ENCODE assay signal across 1 cellular context in the genomic region with DNA sequence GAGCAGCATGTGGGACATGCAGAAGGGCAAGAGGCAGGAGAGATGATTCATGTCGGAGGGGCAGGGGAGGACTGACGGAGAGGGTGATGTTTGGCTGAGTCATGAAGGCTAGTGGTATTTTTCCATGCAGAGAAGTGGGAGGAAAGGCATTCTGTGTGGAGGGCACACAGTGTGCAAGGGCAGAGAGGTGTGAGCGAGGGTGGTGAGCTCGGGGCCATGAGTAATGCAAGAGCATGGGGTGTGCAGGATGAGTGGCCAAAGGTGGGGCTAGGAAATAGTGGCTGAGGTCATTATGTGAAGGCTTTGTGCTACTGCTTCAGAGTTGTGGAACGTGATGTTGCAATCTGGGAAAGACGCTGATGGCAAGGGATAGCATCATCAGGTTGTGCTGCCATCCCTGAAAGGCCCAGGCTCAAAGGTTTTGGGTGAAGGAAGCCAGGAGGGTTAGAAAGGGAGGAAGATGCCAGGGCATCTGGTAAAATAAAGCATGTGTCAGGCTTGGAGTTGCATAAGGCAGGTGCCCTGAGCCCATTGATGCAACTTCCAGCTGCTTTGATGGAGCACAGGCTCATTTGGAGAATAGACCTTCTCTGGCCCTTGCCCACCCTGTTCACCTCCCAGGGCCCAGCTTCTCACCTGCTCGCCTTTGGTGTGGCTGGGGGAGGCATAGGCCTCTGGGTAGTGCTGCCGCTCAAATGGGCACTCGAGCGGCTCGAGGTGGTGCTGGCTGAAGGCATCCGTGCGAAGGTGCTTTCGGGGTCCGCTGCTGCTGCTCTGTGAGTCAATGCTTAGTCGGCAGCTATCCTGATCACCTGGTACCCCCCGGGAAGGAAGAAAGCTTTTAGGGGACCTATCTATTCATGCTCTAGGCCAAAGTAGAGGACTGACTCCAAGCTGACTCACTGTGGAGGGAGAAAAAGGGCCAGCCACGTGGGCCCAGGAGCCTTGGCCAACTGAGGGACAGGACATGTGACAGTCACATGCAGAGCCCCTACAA.
TF ChIP-seq lines count a peak whose summit lies in the region.

No MANE protein-coding gene starts in this region.

TF ChIP-seq in HepG2, 621 proteins besides CTCF, POLR2A, EP300 and RAD21 (continued from another document and continues in another):
- TF ChIP-seq, protein P1, sequence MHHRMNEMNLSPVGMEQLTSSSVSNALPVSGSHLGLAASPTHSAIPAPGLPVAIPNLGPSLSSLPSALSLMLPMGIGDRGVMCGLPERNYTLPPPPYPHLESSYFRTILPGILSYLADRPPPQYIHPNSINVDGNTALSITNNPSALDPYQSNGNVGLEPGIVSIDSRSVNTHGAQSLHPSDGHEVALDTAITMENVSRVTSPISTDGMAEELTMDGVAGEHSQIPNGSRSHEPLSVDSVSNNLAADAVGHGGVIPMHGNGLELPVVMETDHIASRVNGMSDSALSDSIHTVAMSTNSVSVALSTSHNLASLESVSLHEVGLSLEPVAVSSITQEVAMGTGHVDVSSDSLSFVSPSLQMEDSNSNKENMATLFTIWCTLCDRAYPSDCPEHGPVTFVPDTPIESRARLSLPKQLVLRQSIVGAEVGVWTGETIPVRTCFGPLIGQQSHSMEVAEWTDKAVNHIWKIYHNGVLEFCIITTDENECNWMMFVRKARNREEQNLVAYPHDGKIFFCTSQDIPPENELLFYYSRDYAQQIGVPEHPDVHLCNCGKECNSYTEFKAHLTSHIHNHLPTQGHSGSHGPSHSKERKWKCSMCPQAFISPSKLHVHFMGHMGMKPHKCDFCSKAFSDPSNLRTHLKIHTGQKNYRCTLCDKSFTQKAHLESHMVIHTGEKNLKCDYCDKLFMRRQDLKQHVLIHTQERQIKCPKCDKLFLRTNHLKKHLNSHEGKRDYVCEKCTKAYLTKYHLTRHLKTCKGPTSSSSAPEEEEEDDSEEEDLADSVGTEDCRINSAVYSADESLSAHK (CRISPR knock-in tag; IDR thresholded peaks at IDR 0.05; ENCODE audit: borderline replicate concordance), result no peak
- TF ChIP-seq, protein P2, sequence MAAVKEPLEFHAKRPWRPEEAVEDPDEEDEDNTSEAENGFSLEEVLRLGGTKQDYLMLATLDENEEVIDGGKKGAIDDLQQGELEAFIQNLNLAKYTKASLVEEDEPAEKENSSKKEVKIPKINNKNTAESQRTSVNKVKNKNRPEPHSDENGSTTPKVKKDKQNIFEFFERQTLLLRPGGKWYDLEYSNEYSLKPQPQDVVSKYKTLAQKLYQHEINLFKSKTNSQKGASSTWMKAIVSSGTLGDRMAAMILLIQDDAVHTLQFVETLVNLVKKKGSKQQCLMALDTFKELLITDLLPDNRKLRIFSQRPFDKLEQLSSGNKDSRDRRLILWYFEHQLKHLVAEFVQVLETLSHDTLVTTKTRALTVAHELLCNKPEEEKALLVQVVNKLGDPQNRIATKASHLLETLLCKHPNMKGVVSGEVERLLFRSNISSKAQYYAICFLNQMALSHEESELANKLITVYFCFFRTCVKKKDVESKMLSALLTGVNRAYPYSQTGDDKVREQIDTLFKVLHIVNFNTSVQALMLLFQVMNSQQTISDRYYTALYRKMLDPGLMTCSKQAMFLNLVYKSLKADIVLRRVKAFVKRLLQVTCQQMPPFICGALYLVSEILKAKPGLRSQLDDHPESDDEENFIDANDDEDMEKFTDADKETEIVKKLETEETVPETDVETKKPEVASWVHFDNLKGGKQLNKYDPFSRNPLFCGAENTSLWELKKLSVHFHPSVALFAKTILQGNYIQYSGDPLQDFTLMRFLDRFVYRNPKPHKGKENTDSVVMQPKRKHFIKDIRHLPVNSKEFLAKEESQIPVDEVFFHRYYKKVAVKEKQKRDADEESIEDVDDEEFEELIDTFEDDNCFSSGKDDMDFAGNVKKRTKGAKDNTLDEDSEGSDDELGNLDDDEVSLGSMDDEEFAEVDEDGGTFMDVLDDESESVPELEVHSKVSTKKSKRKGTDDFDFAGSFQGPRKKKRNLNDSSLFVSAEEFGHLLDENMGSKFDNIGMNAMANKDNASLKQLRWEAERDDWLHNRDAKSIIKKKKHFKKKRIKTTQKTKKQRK (IDR thresholded peaks at IDR 0.05; ENCODE audit: low read length), result no peak
- TF ChIP-seq, protein P3, sequence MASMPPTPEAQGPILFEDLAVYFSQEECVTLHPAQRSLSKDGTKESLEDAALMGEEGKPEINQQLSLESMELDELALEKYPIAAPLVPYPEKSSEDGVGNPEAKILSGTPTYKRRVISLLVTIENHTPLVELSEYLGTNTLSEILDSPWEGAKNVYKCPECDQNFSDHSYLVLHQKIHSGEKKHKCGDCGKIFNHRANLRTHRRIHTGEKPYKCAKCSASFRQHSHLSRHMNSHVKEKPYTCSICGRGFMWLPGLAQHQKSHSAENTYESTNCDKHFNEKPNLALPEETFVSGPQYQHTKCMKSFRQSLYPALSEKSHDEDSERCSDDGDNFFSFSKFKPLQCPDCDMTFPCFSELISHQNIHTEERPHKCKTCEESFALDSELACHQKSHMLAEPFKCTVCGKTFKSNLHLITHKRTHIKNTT (CRISPR knock-in tag; IDR thresholded peaks at IDR 0.05), result no peak
- no peak for TF ChIP-seq ZNF703 (CRISPR knock-in tag; IDR thresholded peaks at IDR 0.05; ENCODE audit: borderline replicate concordance)
- TF ChIP-seq SKI (IDR thresholded peaks at IDR 0.05; ENCODE audit: partially characterized antibody), result no peak
- TF ChIP-seq ZNF326 (CRISPR knock-in tag; IDR thresholded peaks at IDR 0.05; ENCODE audit: borderline replicate concordance), result no peak
- TF ChIP-seq SALL2 (CRISPR knock-in tag; IDR thresholded peaks at IDR 0.05), result peak; percentile 38; the same call in 1 of the 2 replicates
- TF ChIP-seq ZNF558 (CRISPR knock-in tag; IDR thresholded peaks at IDR 0.05; ENCODE audit: borderline replicate concordance), result no peak
- no peak for TF ChIP-seq ZFX (CRISPR knock-in tag; IDR thresholded peaks at IDR 0.05; ENCODE audit: low read depth)
- no peak for TF ChIP-seq ZNF83 (CRISPR knock-in tag; IDR thresholded peaks at IDR 0.05; ENCODE audit: borderline replicate concordance)
- TF ChIP-seq PPARG (CRISPR knock-in tag; conservative IDR thresholded peaks at IDR 0.05), result no peak
- TF ChIP-seq, protein P4, sequence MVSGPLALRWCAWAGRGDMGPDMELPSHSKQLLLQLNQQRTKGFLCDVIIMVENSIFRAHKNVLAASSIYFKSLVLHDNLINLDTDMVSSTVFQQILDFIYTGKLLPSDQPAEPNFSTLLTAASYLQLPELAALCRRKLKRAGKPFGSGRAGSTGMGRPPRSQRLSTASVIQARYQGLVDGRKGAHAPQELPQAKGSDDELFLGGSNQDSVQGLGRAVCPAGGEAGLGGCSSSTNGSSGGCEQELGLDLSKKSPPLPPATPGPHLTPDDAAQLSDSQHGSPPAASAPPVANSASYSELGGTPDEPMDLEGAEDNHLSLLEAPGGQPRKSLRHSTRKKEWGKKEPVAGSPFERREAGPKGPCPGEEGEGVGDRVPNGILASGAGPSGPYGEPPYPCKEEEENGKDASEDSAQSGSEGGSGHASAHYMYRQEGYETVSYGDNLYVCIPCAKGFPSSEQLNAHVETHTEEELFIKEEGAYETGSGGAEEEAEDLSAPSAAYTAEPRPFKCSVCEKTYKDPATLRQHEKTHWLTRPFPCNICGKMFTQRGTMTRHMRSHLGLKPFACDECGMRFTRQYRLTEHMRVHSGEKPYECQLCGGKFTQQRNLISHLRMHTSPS (CRISPR knock-in tag; IDR thresholded peaks at IDR 0.05; ENCODE audit: low read depth), result peak; percentile 90
- TF ChIP-seq REL (CRISPR knock-in tag; conservative IDR thresholded peaks at IDR 0.05), result no peak
- TF ChIP-seq, protein P5, sequence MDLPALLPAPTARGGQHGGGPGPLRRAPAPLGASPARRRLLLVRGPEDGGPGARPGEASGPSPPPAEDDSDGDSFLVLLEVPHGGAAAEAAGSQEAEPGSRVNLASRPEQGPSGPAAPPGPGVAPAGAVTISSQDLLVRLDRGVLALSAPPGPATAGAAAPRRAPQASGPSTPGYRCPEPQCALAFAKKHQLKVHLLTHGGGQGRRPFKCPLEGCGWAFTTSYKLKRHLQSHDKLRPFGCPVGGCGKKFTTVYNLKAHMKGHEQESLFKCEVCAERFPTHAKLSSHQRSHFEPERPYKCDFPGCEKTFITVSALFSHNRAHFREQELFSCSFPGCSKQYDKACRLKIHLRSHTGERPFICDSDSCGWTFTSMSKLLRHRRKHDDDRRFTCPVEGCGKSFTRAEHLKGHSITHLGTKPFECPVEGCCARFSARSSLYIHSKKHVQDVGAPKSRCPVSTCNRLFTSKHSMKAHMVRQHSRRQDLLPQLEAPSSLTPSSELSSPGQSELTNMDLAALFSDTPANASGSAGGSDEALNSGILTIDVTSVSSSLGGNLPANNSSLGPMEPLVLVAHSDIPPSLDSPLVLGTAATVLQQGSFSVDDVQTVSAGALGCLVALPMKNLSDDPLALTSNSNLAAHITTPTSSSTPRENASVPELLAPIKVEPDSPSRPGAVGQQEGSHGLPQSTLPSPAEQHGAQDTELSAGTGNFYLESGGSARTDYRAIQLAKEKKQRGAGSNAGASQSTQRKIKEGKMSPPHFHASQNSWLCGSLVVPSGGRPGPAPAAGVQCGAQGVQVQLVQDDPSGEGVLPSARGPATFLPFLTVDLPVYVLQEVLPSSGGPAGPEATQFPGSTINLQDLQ (CRISPR knock-in tag; IDR thresholded peaks at IDR 0.05), result no peak
- no peak for TF ChIP-seq ZNF143 (CRISPR knock-in tag; IDR thresholded peaks at IDR 0.05)
- TF ChIP-seq, protein P6, sequence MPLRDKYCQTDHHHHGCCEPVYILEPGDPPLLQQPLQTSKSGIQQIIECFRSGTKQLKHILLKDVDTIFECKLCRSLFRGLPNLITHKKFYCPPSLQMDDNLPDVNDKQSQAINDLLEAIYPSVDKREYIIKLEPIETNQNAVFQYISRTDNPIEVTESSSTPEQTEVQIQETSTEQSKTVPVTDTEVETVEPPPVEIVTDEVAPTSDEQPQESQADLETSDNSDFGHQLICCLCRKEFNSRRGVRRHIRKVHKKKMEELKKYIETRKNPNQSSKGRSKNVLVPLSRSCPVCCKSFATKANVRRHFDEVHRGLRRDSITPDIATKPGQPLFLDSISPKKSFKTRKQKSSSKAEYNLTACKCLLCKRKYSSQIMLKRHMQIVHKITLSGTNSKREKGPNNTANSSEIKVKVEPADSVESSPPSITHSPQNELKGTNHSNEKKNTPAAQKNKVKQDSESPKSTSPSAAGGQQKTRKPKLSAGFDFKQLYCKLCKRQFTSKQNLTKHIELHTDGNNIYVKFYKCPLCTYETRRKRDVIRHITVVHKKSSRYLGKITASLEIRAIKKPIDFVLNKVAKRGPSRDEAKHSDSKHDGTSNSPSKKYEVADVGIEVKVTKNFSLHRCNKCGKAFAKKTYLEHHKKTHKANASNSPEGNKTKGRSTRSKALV (CRISPR knock-in tag; IDR thresholded peaks at IDR 0.05), result no peak
- TF ChIP-seq ZNF496 (CRISPR knock-in tag; IDR thresholded peaks at IDR 0.05; ENCODE audit: insufficient replicate concordance), result no peak
- no peak for TF ChIP-seq HNF4A (CRISPR knock-in tag; IDR thresholded peaks at IDR 0.05)
- TF ChIP-seq MYNN (CRISPR knock-in tag; IDR thresholded peaks at IDR 0.05; ENCODE audit: low read depth), result no peak
- TF ChIP-seq ZNF234 (CRISPR knock-in tag; conservative IDR thresholded peaks at IDR 0.05), result no peak
- no peak for TF ChIP-seq GABPA (IDR thresholded peaks at IDR 0.05; ENCODE audit: low read depth, low read length)
- TF ChIP-seq GABPA (CRISPR knock-in tag; IDR thresholded peaks at IDR 0.05; ENCODE audit: low read depth), result no peak
- TF ChIP-seq NPAS2 (CRISPR knock-in tag; IDR thresholded peaks at IDR 0.05; ENCODE audit: borderline replicate concordance), result no peak
- TF ChIP-seq, protein P7, sequence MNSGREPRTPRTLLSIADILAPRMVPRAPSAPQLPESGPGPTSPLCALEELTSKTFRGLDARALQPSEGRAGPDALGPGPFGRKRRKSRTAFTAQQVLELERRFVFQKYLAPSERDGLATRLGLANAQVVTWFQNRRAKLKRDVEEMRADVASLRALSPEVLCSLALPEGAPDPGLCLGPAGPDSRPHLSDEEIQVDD (CRISPR knock-in tag; IDR thresholded peaks at IDR 0.05; ENCODE audit: borderline replicate concordance), result no peak
- no peak for TF ChIP-seq SRF (IDR thresholded peaks at IDR 0.05; ENCODE audit: low read depth, low read length)
- TF ChIP-seq, protein P8, sequence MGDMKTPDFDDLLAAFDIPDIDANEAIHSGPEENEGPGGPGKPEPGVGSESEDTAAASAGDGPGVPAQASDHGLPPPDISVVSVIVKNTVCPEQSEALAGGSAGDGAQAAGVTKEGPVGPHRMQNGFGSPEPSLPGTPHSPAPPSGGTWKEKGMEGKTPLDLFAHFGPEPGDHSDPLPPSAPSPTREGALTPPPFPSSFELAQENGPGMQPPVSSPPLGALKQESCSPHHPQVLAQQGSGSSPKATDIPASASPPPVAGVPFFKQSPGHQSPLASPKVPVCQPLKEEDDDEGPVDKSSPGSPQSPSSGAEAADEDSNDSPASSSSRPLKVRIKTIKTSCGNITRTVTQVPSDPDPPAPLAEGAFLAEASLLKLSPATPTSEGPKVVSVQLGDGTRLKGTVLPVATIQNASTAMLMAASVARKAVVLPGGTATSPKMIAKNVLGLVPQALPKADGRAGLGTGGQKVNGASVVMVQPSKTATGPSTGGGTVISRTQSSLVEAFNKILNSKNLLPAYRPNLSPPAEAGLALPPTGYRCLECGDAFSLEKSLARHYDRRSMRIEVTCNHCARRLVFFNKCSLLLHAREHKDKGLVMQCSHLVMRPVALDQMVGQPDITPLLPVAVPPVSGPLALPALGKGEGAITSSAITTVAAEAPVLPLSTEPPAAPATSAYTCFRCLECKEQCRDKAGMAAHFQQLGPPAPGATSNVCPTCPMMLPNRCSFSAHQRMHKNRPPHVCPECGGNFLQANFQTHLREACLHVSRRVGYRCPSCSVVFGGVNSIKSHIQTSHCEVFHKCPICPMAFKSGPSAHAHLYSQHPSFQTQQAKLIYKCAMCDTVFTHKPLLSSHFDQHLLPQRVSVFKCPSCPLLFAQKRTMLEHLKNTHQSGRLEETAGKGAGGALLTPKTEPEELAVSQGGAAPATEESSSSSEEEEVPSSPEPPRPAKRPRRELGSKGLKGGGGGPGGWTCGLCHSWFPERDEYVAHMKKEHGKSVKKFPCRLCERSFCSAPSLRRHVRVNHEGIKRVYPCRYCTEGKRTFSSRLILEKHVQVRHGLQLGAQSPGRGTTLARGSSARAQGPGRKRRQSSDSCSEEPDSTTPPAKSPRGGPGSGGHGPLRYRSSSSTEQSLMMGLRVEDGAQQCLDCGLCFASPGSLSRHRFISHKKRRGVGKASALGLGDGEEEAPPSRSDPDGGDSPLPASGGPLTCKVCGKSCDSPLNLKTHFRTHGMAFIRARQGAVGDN (CRISPR knock-in tag; IDR thresholded peaks at IDR 0.05), result peak; percentile 53
- TF ChIP-seq XRCC5 (optimal IDR thresholded peaks at IDR 0.05; ENCODE audit: low read length), result peak; percentile 84
- TF ChIP-seq ZNF468 (CRISPR knock-in tag; IDR thresholded peaks at IDR 0.05), result no peak
- 0 out of 2 replicates have a peak, but pooled peaks have one; percentile 49 for TF ChIP-seq ZSCAN9 (CRISPR knock-in tag; IDR thresholded peaks at IDR 0.05; ENCODE audit: borderline replicate concordance)
- TF ChIP-seq, protein P9, sequence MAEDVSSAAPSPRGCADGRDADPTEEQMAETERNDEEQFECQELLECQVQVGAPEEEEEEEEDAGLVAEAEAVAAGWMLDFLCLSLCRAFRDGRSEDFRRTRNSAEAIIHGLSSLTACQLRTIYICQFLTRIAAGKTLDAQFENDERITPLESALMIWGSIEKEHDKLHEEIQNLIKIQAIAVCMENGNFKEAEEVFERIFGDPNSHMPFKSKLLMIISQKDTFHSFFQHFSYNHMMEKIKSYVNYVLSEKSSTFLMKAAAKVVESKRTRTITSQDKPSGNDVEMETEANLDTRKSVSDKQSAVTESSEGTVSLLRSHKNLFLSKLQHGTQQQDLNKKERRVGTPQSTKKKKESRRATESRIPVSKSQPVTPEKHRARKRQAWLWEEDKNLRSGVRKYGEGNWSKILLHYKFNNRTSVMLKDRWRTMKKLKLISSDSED (CRISPR knock-in tag; IDR thresholded peaks at IDR 0.05), result no peak
